In genomic region chr2:235030936-235031335, GRCh38 we compare ENCODE assay signal across 2 cellular contexts.
TF ChIP-seq lines count a peak whose summit lies in the region.

No MANE protein-coding gene starts in this region.

TF ChIP-seq in A549, 52 proteins besides CTCF, POLR2A, EP300 and RAD21 (continued from another document):
- TF ChIP-seq ZFP36 (IDR thresholded peaks at IDR 0.05; ENCODE audit: borderline replicate concordance, partially characterized antibody) (no peak), HOXA7 (CRISPR knock-in tag; IDR thresholded peaks at IDR 0.05) (no peak), ZNF302 (CRISPR knock-in tag; IDR thresholded peaks at IDR 0.05) (no peak), CBX2 (IDR thresholded peaks at IDR 0.05; ENCODE audit: borderline replicate concordance, low read depth) (no peak), JUNB (IDR thresholded peaks at IDR 0.05) (no peak)
- TF ChIP-seq, protein P1, sequence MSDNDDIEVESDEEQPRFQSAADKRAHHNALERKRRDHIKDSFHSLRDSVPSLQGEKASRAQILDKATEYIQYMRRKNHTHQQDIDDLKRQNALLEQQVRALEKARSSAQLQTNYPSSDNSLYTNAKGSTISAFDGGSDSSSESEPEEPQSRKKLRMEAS (IDR thresholded peaks at IDR 0.05) = no peak
- TF ChIP-seq, protein P2, sequence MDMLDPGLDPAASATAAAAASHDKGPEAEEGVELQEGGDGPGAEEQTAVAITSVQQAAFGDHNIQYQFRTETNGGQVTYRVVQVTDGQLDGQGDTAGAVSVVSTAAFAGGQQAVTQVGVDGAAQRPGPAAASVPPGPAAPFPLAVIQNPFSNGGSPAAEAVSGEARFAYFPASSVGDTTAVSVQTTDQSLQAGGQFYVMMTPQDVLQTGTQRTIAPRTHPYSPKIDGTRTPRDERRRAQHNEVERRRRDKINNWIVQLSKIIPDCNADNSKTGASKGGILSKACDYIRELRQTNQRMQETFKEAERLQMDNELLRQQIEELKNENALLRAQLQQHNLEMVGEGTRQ (IDR thresholded peaks at IDR 0.05) = no peak

TF ChIP-seq in SK-N-SH treated with all-trans-retinoic acid at 6 μM for 48 hours, 23 proteins besides CTCF, POLR2A, EP300 and RAD21 (continued from another document):
- no peak for TF ChIP-seq TSHZ2 (CRISPR knock-in tag; IDR thresholded peaks at IDR 0.05)
- TF ChIP-seq BACH2 (CRISPR knock-in tag; IDR thresholded peaks at IDR 0.05; ENCODE audit: borderline replicate concordance) = no peak
- no peak for TF ChIP-seq PPARA (CRISPR knock-in tag; IDR thresholded peaks at IDR 0.05; ENCODE audit: borderline replicate concordance)
- TF ChIP-seq SNAI2 (CRISPR knock-in tag; IDR thresholded peaks at IDR 0.05) = no peak
